ENCODE assay signal across 1 cellular context in the genomic region with DNA sequence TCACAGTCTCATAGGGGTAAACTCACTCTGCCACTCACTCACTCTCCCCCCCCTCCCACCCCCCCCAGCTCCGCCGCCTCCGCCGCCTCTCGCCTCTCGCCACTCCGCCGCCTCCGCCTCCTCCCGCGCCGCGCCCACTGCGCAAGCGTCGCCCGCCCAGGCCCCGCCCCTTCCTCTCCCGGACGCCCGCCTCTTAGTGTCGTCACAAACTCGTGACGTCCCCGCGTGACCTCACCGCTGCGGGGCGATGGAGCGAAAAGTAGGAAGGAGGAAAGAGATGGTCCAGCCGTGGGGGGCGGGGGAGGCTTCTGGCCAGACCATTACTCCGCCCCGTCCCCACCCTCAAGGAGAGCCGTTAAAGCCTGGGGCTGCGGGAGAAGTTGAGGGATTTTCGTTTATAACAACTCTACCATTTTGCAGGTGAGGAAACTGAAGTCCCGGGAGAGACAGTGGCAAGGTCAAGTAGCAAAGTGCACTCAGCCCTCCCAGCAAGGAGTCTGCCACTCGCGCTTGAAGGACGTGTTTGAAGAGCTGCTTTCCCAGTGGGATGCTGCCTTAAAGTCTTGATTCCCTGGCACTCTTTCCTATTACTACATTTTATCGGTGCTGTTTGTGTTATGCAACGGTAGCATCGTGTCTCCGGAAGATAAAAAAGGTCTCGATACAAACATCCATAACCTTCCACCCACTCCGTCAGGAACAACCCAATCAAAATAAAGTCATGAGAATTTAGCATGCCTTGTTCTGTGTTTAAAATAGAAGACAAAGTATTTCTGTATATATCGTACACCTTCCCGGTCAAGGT.
TF ChIP-seq lines count a peak whose summit lies in the region.

A gene (minus strand): TSS at position 29 of the 805 bp plus-strand sequence. CDS start 164 bp downstream, outside the sequence.

TF ChIP-seq in K562, 482 proteins besides CTCF, POLR2A, EP300 and RAD21 (continued from another document and continues in another):
- TF ChIP-seq MTF1 (CRISPR knock-in tag; IDR thresholded peaks at IDR 0.05; ENCODE audit: borderline replicate concordance), result no peak
- TF ChIP-seq KDM1A (IDR thresholded peaks at IDR 0.05), result peak in 1 of 2 experiments; percentile 67; a peak in 2 of 4 replicates
- TF ChIP-seq POLR2B (IDR thresholded peaks at IDR 0.05; ENCODE audit: low read depth, partially characterized antibody), result peak; percentile 58
- TF ChIP-seq CHD2 (IDR thresholded peaks at IDR 0.05; ENCODE audit: low read depth, low read length), result no peak; the same call in 1 of the 2 replicates
- peak; percentile 48; the same call in 1 of the 2 replicates for TF ChIP-seq LEF1 (IDR thresholded peaks at IDR 0.05)
- TF ChIP-seq NFE2 (IDR thresholded peaks at IDR 0.05; ENCODE audit: low read depth), result no peak
- peak; percentile 91 for TF ChIP-seq ATF1 (CRISPR knock-in tag; IDR thresholded peaks at IDR 0.05)
- TF ChIP-seq ATF1 (tag; IDR thresholded peaks at IDR 0.05), result peak; percentile 99
- 0 out of 2 replicates have a peak, but pooled peaks have one; percentile 23 for TF ChIP-seq DIDO1 (tag; IDR thresholded peaks at IDR 0.05; ENCODE audit: low read depth)
- TF ChIP-seq, protein P1, sequence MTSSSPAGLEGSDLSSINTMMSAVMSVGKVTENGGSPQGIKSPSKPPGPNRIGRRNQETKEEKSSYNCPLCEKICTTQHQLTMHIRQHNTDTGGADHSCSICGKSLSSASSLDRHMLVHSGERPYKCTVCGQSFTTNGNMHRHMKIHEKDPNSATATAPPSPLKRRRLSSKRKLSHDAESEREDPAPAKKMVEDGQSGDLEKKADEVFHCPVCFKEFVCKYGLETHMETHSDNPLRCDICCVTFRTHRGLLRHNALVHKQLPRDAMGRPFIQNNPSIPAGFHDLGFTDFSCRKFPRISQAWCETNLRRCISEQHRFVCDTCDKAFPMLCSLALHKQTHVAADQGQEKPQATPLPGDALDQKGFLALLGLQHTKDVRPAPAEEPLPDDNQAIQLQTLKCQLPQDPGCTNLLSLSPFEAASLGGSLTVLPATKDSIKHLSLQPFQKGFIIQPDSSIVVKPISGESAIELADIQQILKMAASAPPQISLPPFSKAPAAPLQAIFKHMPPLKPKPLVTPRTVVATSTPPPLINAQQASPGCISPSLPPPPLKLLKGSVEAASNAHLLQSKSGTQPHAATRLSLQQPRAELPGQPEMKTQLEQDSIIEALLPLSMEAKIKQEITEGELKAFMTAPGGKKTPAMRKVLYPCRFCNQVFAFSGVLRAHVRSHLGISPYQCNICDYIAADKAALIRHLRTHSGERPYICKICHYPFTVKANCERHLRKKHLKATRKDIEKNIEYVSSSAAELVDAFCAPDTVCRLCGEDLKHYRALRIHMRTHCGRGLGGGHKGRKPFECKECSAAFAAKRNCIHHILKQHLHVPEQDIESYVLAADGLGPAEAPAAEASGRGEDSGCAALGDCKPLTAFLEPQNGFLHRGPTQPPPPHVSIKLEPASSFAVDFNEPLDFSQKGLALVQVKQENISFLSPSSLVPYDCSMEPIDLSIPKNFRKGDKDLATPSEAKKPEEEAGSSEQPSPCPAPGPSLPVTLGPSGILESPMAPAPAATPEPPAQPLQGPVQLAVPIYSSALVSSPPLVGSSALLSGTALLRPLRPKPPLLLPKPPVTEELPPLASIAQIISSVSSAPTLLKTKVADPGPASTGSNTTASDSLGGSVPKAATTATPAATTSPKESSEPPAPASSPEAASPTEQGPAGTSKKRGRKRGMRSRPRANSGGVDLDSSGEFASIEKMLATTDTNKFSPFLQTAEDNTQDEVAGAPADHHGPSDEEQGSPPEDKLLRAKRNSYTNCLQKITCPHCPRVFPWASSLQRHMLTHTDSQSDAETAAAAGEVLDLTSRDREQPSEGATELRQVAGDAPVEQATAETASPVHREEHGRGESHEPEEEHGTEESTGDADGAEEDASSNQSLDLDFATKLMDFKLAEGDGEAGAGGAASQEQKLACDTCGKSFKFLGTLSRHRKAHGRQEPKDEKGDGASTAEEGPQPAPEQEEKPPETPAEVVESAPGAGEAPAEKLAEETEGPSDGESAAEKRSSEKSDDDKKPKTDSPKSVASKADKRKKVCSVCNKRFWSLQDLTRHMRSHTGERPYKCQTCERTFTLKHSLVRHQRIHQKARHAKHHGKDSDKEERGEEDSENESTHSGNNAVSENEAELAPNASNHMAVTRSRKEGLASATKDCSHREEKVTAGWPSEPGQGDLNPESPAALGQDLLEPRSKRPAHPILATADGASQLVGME (CRISPR knock-in tag; IDR thresholded peaks at IDR 0.05), result peak; percentile 97
- no peak for TF ChIP-seq ZNF707 (CRISPR knock-in tag; conservative IDR thresholded peaks at IDR 0.05)
- TF ChIP-seq SMARCC2 (IDR thresholded peaks at IDR 0.05; ENCODE audit: low read depth), result peak; percentile 33; the same call in 1 of the 2 replicates
- TF ChIP-seq NFIC (IDR thresholded peaks at IDR 0.05), result peak; percentile 11; the same call in 1 of the 2 replicates
- TF ChIP-seq, protein P2, sequence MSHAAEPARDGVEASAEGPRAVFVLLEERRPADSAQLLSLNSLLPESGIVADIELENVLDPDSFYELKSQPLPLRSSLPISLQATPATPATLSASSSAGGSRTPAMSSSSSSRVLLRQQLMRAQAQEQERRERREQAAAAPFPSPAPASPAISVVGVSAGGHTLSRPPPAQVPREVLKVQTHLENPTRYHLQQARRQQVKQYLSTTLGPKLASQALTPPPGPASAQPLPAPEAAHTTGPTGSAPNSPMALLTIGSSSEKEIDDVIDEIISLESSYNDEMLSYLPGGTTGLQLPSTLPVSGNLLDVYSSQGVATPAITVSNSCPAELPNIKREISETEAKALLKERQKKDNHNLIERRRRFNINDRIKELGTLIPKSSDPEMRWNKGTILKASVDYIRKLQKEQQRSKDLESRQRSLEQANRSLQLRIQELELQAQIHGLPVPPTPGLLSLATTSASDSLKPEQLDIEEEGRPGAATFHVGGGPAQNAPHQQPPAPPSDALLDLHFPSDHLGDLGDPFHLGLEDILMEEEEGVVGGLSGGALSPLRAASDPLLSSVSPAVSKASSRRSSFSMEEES (CRISPR knock-in tag; IDR thresholded peaks at IDR 0.05), result peak; percentile 88
- TF ChIP-seq, protein P3, sequence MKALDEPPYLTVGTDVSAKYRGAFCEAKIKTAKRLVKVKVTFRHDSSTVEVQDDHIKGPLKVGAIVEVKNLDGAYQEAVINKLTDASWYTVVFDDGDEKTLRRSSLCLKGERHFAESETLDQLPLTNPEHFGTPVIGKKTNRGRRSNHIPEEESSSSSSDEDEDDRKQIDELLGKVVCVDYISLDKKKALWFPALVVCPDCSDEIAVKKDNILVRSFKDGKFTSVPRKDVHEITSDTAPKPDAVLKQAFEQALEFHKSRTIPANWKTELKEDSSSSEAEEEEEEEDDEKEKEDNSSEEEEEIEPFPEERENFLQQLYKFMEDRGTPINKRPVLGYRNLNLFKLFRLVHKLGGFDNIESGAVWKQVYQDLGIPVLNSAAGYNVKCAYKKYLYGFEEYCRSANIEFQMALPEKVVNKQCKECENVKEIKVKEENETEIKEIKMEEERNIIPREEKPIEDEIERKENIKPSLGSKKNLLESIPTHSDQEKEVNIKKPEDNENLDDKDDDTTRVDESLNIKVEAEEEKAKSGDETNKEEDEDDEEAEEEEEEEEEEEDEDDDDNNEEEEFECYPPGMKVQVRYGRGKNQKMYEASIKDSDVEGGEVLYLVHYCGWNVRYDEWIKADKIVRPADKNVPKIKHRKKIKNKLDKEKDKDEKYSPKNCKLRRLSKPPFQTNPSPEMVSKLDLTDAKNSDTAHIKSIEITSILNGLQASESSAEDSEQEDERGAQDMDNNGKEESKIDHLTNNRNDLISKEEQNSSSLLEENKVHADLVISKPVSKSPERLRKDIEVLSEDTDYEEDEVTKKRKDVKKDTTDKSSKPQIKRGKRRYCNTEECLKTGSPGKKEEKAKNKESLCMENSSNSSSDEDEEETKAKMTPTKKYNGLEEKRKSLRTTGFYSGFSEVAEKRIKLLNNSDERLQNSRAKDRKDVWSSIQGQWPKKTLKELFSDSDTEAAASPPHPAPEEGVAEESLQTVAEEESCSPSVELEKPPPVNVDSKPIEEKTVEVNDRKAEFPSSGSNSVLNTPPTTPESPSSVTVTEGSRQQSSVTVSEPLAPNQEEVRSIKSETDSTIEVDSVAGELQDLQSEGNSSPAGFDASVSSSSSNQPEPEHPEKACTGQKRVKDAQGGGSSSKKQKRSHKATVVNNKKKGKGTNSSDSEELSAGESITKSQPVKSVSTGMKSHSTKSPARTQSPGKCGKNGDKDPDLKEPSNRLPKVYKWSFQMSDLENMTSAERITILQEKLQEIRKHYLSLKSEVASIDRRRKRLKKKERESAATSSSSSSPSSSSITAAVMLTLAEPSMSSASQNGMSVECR (CRISPR knock-in tag; IDR thresholded peaks at IDR 0.05), result peak; percentile 44
- TF ChIP-seq, protein P4, sequence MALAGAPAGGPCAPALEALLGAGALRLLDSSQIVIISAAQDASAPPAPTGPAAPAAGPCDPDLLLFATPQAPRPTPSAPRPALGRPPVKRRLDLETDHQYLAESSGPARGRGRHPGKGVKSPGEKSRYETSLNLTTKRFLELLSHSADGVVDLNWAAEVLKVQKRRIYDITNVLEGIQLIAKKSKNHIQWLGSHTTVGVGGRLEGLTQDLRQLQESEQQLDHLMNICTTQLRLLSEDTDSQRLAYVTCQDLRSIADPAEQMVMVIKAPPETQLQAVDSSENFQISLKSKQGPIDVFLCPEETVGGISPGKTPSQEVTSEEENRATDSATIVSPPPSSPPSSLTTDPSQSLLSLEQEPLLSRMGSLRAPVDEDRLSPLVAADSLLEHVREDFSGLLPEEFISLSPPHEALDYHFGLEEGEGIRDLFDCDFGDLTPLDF (CRISPR knock-in tag; IDR thresholded peaks at IDR 0.05), result no peak
- TF ChIP-seq, protein P5, sequence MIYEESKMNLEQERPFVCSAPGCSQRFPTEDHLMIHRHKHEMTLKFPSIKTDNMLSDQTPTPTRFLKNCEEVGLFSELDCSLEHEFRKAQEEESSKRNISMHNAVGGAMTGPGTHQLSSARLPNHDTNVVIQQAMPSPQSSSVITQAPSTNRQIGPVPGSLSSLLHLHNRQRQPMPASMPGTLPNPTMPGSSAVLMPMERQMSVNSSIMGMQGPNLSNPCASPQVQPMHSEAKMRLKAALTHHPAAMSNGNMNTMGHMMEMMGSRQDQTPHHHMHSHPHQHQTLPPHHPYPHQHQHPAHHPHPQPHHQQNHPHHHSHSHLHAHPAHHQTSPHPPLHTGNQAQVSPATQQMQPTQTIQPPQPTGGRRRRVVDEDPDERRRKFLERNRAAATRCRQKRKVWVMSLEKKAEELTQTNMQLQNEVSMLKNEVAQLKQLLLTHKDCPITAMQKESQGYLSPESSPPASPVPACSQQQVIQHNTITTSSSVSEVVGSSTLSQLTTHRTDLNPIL (CRISPR knock-in tag; IDR thresholded peaks at IDR 0.05), result no peak
- TF ChIP-seq CCNT2 (IDR thresholded peaks at IDR 0.05; ENCODE audit: borderline replicate concordance, extremely low read depth, insufficient read length, low read depth, low read length), result peak; percentile 79
- TF ChIP-seq HNRNPLL (IDR thresholded peaks at IDR 0.05; ENCODE audit: low read depth, low read length, poor library complexity, severe bottlenecking), result peak; percentile 84
- TF ChIP-seq RAD51 (IDR thresholded peaks at IDR 0.05; ENCODE audit: borderline replicate concordance, low read depth), result peak; percentile 63; the same call in 1 of the 2 replicates
- 0 out of 4 replicates have a peak, but pooled peaks of 1 of the 2 experiments have one; percentile 23 for TF ChIP-seq MCM7 (IDR thresholded peaks at IDR 0.05)
- TF ChIP-seq ETV6 (IDR thresholded peaks at IDR 0.05; ENCODE audit: borderline replicate concordance in 1 of 2, low read depth in 2 of 2, low read length in 1 of 2), result no peak; a peak in 1 of 4 replicates
- TF ChIP-seq ETV6 (CRISPR knock-in tag; IDR thresholded peaks at IDR 0.05; ENCODE audit: borderline replicate concordance), result no peak
- TF ChIP-seq, protein P6, sequence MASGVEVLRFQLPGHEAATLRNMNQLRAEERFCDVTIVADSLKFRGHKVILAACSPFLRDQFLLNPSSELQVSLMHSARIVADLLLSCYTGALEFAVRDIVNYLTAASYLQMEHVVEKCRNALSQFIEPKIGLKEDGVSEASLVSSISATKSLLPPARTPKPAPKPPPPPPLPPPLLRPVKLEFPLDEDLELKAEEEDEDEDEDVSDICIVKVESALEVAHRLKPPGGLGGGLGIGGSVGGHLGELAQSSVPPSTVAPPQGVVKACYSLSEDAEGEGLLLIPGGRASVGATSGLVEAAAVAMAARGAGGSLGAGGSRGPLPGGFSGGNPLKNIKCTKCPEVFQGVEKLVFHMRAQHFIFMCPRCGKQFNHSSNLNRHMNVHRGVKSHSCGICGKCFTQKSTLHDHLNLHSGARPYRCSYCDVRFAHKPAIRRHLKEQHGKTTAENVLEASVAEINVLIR (CRISPR knock-in tag; IDR thresholded peaks at IDR 0.05), result peak; percentile 96
- TF ChIP-seq, protein P7, sequence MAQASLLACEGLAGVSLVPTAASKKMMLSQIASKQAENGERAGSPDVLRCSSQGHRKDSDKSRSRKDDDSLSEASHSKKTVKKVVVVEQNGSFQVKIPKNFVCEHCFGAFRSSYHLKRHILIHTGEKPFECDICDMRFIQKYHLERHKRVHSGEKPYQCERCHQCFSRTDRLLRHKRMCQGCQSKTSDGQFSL (CRISPR knock-in tag; IDR thresholded peaks at IDR 0.05), result no peak
- TF ChIP-seq, protein P7 (tag; IDR thresholded peaks at IDR 0.05), result peak in 1 of 2 experiments; percentile 98; a peak in 2 of 4 replicates
- TF ChIP-seq KAT8 (IDR thresholded peaks at IDR 0.05; ENCODE audit: low read depth), result no peak
- TF ChIP-seq, protein P8, sequence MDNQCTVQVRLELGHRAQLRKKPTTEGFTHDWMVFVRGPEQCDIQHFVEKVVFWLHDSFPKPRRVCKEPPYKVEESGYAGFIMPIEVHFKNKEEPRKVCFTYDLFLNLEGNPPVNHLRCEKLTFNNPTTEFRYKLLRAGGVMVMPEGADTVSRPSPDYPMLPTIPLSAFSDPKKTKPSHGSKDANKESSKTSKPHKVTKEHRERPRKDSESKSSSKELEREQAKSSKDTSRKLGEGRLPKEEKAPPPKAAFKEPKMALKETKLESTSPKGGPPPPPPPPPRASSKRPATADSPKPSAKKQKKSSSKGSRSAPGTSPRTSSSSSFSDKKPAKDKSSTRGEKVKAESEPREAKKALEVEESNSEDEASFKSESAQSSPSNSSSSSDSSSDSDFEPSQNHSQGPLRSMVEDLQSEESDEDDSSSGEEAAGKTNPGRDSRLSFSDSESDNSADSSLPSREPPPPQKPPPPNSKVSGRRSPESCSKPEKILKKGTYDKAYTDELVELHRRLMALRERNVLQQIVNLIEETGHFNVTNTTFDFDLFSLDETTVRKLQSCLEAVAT (IDR thresholded peaks at IDR 0.05), result peak in 1 of 2 experiments; percentile 60; a peak in 1 of 4 replicates
- TF ChIP-seq, protein P9, sequence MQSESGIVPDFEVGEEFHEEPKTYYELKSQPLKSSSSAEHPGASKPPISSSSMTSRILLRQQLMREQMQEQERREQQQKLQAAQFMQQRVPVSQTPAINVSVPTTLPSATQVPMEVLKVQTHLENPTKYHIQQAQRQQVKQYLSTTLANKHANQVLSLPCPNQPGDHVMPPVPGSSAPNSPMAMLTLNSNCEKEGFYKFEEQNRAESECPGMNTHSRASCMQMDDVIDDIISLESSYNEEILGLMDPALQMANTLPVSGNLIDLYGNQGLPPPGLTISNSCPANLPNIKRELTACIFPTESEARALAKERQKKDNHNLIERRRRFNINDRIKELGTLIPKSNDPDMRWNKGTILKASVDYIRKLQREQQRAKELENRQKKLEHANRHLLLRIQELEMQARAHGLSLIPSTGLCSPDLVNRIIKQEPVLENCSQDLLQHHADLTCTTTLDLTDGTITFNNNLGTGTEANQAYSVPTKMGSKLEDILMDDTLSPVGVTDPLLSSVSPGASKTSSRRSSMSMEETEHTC (IDR thresholded peaks at IDR 0.05), result peak; percentile 50; the same call in 1 of the 2 replicates
- TF ChIP-seq U2AF1 (optimal IDR thresholded peaks at IDR 0.05; ENCODE audit: low read depth, low read length), result no peak
